In the genomic region with DNA sequence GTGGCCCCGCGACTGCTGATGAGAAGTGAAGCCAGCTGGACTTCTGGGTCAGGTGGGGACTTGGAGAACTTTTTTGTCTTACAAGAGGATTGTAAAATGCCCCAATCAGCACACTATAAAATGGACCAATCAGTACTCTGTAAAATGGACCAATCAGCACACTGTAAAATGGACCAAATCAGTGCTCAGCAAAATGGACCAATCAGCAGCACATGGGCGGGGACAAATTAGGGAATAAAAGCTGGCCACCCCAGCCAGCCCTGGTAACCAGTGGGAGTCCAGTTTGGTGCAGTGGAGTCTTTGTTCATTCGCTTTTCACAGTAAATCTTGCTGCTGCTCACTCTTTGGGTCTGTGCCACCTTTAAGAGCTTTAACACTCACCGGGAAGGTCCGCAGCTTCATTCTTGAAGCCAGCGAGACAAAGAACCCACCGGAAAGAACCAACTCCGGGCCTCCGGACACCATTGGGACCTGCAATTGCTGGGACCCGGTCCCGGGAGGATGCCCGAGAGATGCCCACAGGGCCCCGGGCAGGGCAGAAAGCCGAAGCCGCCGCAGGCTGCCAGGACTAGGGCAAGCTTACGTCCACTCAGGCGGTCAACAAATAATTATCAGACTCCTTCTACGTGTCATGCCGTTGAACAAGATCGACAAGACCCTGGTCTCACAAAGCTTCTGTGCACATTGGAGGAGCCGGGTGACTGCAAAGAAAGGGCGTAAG, we compare ENCODE assay signal across 20 cellular contexts. TPM values are rescaled to one million over a fixed set of nuclear protein-coding genes. Genes with fewer than 3 reads are reported as not detected.
"Had no signal": no experiment of that assay in that cellular context is flagged by ENCODE, and none has a peak within 500 bp of the region (broad histone marks: within the 10 kb centered on the region; RNA-seq: fewer than 3 reads in every experiment).

No MANE protein-coding gene starts in this region.

- H3K4me3 ChIP-seq: ascending aorta, body of pancreas, Peyer's patch had no signal

- FAIRE-seq: bronchial epithelial cell, TTC549 had no signal

- H3K9me3 ChIP-seq: ascending aorta, body of pancreas, Peyer's patch had no signal

- H3K36me3 ChIP-seq: ascending aorta, Peyer's patch had no signal

- H3K27ac ChIP-seq: ascending aorta, body of pancreas, Peyer's patch had no signal

- H3K27me3 ChIP-seq: ascending aorta, Peyer's patch had no signal

- DNase-seq: activated CD4-positive, CD25-positive, alpha-beta regulatory T cell; activated CD8-positive, alpha-beta memory T cell treated with anti-CD3 and anti-CD28 coated beads for 24 hours; activated effector memory CD4-positive, alpha-beta T cell treated with anti-CD3 and anti-CD28 coated beads, Interleukin-2, amount 50 U/mL, for 16 hours; activated T-cell treated with anti-CD3 and anti-CD28 coated beads, Interleukin-2, amount 50 U/mL, for 4 hours; amniotic stem cell; central memory CD4-positive, alpha-beta T cell; NCI-H2029; Peyer's patch; SHP77 treated with DMSO at 0.1 percent for 48 hours; T-helper 17 cell; T-helper 9 cell had no signal

RNA-seq across cellular contexts. Expression of a gene that starts 8.3 kb away (rescaled TPM):
- total RNA-seq: activated CD4-positive, alpha-beta memory T cell treated with anti-CD3 and anti-CD28 coated beads for 36 hours; activated CD4-positive, alpha-beta T cell treated with anti-CD3 and anti-CD28 coated beads, Interleukin-2, amount 10 ng/mL, durations not matched to agents 7 days and 5 days; activated naive CD4-positive, alpha-beta T cell treated with anti-CD3 and anti-CD28 coated beads, Interleukin-2, amount 50 U/mL, for 72 hours; activated T-cell treated with anti-CD3 and anti-CD28 coated beads, Interleukin-2, amount 50 U/mL, for 4 hours; ascending aorta; chondrocyte; SK-MEL-5; T-helper 17 cell had no signal
